ENCODE assay signal across 22 cellular contexts in the genomic region with DNA sequence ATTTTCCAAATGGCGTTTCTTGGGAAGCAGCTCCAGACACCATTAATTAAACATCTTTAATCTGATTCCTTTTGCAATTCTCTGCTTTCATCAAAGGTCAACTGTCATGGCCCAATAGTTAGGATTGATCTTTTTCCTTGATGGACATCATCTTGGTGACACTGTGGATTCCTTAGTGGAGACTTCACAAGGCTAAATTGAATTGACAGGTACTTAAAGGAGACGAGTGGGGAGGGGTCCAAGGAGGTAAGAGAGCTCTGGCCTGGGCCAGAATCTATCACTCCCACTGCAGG. TPM values are rescaled to one million over a fixed set of nuclear protein-coding genes. Genes with fewer than 3 reads are reported as not detected.
"Had no signal": no experiment of that assay in that cellular context is flagged by ENCODE, and none has a peak within 500 bp of the region (broad histone marks: within the 10 kb centered on the region; RNA-seq: fewer than 3 reads in every experiment).

No MANE protein-coding gene starts in this region.

- H3K36me3 Mint-ChIP-seq: IgD-negative memory B cell had no signal

- H3K27ac ChIP-seq: HL-60, SJCRH30, SK-N-MC had no signal

- ATAC-seq: K562, Panc1, PC-3, Right ventricle myocardium inferior had no signal

- H3K4me3 ChIP-seq: K562, SJCRH30, SK-N-MC had no signal

- H3K4me1 ChIP-seq: SJCRH30 had no signal

- H3K4me1 Mint-ChIP-seq: IgD-negative memory B cell had no signal

- H3K27me3 ChIP-seq: SJCRH30 had no signal

- H3K36me3 ChIP-seq: SJCRH30 had no signal

- DNase-seq: NCI-H1092 treated with DMSO at 0.1 percent for 48 hours; NCI-H1436 treated with DMSO at 0.1 percent for 48 hours; NCI-H1694; NCI-H187 treated with DMSO at 0.1 percent for 48 hours; NCI-H2029 treated with DMSO at 0.1 percent for 48 hours; NCI-H2171 treated with DMSO at 0.1 percent for 48 hours; NCI-H345; NCI-H446 treated with DMSO at 0.1 percent for 48 hours; NCI-H526; NCI-H82; NK-92 treated with Interleukin-12 subunit alpha and Interleukin-12 subunit beta, amount 100 ng/mL, for 24 hours; PC-3; SHP77 treated with DMSO at 0.1 percent for 48 hours; SJCRH30 had no signal

- H3K27ac Mint-ChIP-seq: IgD-negative memory B cell had no signal

RNA-seq across cellular contexts. Expression of a gene that starts 10.0 kb away (rescaled TPM):
- total RNA-seq: K562, MCF 10A, OCI-LY7 had no signal
- polyA plus RNA-seq: IgD-negative memory B cell had no signal
